17 cellular contexts compared by ENCODE assay signal in the genomic region with DNA sequence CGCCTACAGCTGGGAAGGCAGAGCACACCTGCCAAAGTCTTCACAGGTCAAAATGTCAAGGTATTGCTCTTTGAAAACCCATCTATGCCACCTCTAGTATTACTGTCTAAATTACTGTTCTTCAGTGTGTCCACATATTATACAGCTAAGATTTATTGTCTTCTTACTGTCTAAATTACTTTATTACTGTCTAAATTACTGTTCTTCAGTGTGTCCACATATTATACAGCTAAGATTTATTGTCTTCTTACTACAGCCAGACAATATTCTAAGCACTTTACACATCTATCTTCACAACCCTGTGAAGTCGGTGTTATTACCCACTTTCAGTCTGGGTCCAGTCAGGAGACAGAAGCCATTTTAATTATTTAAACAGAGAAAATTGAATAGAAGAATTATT.
"Had no signal": no experiment of that assay in that cellular context is flagged by ENCODE, and none has a peak within 500 bp of the region (broad histone marks: within the 10 kb centered on the region; RNA-seq: fewer than 3 reads in every experiment).

No MANE protein-coding gene starts in this region.

- H3K4me1 ChIP-seq: body of pancreas, uterus had no signal

- H3K36me3 ChIP-seq: esophagus squamous epithelium, tibial artery, uterus had no signal

- DNase-seq: activated CD4-positive, alpha-beta T cell treated with anti-CD3 and anti-CD28 coated beads, Interleukin-2, amount 50 U/mL, for 1 hour; activated naive CD8-positive, alpha-beta T cell treated with anti-CD3 and anti-CD28 coated beads for 36 hours; amygdala; body of pancreas; central memory CD4-positive, alpha-beta T cell; cortex of kidney; effector CD8-positive, alpha-beta T cell; esophagus squamous epithelium; hippocampal formation; kidney; mesenchymal stem cell; posterior cingulate gyrus; stimulated activated CD4-positive, alpha-beta T cell treated with anti-CD3 and anti-CD28 coated beads, Interleukin-15, amount 100 ng/mL, for 24 hours; stimulated activated CD4-positive, alpha-beta T cell treated with anti-CD3 and anti-CD28 coated beads, Interleukin-4, amount 100 ng/mL, for 1 hour; stimulated activated naive B cell treated with anti-CD40 and anti-IgM and Interleukin-4, amounts not matched to agents 10 μg/mL and 1 μg/mL and 100 μg/mL, for 72 hours; tibial artery; uterus had no signal

- H3K27ac ChIP-seq: body of pancreas, esophagus squamous epithelium, uterus had no signal

- H3K9me3 ChIP-seq: body of pancreas, esophagus squamous epithelium, tibial artery, uterus had no signal

- H3K4me3 ChIP-seq: body of pancreas, esophagus squamous epithelium, tibial artery, uterus had no signal

- H3K27me3 ChIP-seq: body of pancreas, esophagus squamous epithelium, tibial artery, uterus had no signal
